Comparison of ENCODE assay signal across 8 cellular contexts in the genomic region with DNA sequence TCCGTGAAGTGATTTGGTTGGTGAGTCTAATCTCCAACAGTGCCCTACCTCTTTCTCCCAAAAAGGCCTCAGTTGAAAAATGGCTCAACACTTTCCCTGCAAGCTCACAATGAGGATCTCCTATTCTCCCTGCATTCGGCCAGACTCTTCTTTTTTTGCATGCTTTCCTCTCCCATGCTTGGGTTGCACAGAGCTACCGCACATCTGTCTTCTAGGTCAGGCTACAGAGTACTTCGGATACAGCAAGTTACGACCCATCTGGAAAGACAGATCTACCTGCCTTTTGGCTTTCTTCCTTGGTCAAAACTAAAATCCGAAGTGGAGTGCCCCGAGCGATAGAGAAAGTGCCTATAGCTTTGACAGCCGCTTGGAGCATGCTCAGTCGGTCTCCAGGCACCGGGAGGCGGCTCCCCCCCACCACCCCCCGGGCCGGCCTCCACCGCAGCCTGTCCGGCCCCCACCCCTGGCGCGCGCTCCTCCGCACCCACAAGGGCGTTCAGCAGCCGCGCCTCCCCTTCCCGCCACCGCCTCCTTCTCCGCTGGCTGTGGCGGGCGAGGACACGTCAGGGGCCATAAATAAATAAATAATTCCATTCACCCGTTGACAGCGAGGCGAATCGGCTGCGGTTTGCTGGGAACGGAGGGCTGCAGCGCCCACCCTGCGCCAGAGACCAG. TPM values are rescaled to one million over a fixed set of nuclear protein-coding genes. Genes with fewer than 3 reads are reported as not detected.
DNase-seq lines count a peak whose midpoint lies in the region; ATAC-seq and TF ChIP-seq lines count a peak whose summit lies in the region.

A gene with protein sequence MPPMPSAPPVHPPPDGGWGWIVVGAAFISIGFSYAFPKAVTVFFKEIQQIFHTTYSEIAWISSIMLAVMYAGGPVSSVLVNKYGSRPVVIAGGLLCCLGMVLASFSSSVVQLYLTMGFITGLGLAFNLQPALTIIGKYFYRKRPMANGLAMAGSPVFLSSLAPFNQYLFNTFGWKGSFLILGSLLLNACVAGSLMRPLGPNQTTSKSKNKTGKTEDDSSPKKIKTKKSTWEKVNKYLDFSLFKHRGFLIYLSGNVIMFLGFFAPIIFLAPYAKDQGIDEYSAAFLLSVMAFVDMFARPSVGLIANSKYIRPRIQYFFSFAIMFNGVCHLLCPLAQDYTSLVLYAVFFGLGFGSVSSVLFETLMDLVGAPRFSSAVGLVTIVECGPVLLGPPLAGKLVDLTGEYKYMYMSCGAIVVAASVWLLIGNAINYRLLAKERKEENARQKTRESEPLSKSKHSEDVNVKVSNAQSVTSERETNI (plus strand): TSS at position 473 of the 675 bp plus-strand sequence. CDS start 108,773 bp downstream, outside the sequence.

- TF ChIP-seq CTCF in HFF-Myc (IDR thresholded peaks at IDR 0.05; ENCODE audit: low read depth, low read length, missing control alignments) = no peak
- no peak for TF ChIP-seq CTCF in NB4 (IDR thresholded peaks at IDR 0.05; ENCODE audit: low read depth, low read length)
- TF ChIP-seq CTCF in omental fat pad (IDR thresholded peaks at IDR 0.05) = no peak

- peak within 1 kb of the TSS; percentile 99 for H3K4me3 Mint-ChIP-seq in activated naive CD4-positive, alpha-beta T cell treated with anti-CD3 and anti-CD28 coated beads, Interleukin-2, amount 50 U/mL, for 24 hours

- no peak for TF ChIP-seq POLR2A in NB4 (IDR thresholded peaks at IDR 0.05; ENCODE audit: extremely low read depth, insufficient read length)

- H3K4me1 Mint-ChIP-seq in activated naive CD4-positive, alpha-beta T cell treated with anti-CD3 and anti-CD28 coated beads, Interleukin-2, amount 50 U/mL, for 24 hours = peaks cover 57% of the 10 kb centered on the region

- DNase-seq in GM04504 (ENCODE audit: low read depth) (peak; percentile 84), HFF-Myc (ENCODE audit: extremely low read depth, low read depth) (peak; percentile 71), NB4 (ENCODE audit: low read depth) (peak; percentile 91), glomerular visceral epithelial cell (ENCODE audit: extremely low spot score) (peak; percentile 93), omental fat pad (ENCODE audit: low spot score) (peak; percentile 56)

- H3K27me3 Mint-ChIP-seq in activated naive CD4-positive, alpha-beta T cell treated with anti-CD3 and anti-CD28 coated beads, Interleukin-2, amount 50 U/mL, for 24 hours = no peaks in the 10 kb centered on the region

- ATAC-seq in SK-N-SH treated with all-trans-retinoic acid at 6 μM for 48 hours (peak; percentile 77), omental fat pad (ENCODE audit: low FRiP score) (peak; percentile 83)

- H3K27ac Mint-ChIP-seq in activated naive CD4-positive, alpha-beta T cell treated with anti-CD3 and anti-CD28 coated beads, Interleukin-2, amount 50 U/mL, for 24 hours = peak within 1 kb of the TSS; percentile 99

- H3K27ac ChIP-seq in temporal lobe (ENCODE audit: low read depth, low read length) = peak within 1 kb of the TSS; percentile 67

- H3K4me3 ChIP-seq in HFF-Myc (replicated peaks; ENCODE audit: low read depth, low read length) (peak within 1 kb of the TSS; percentile 57), NB4 (ENCODE audit: low read depth, low read length) (peak within 1 kb of the TSS; percentile 84)

- no peaks in the 10 kb centered on the region for H3K9me3 Mint-ChIP-seq in activated naive CD4-positive, alpha-beta T cell treated with anti-CD3 and anti-CD28 coated beads, Interleukin-2, amount 50 U/mL, for 24 hours

- H3K36me3 Mint-ChIP-seq in activated naive CD4-positive, alpha-beta T cell treated with anti-CD3 and anti-CD28 coated beads, Interleukin-2, amount 50 U/mL, for 24 hours = peaks cover 10% of the 10 kb centered on the region

TF ChIP-seq in SK-N-SH treated with all-trans-retinoic acid at 6 μM for 48 hours, 23 proteins besides CTCF, POLR2A, EP300 and RAD21:
- TF ChIP-seq GLIS3 (CRISPR knock-in tag; IDR thresholded peaks at IDR 0.05) (no peak), TCF4 (CRISPR knock-in tag; IDR thresholded peaks at IDR 0.05; ENCODE audit: borderline replicate concordance) (no peak), ISL1 (CRISPR knock-in tag; IDR thresholded peaks at IDR 0.05) (no peak), SNAI2 (CRISPR knock-in tag; IDR thresholded peaks at IDR 0.05) (no peak), PPARA (CRISPR knock-in tag; IDR thresholded peaks at IDR 0.05; ENCODE audit: borderline replicate concordance) (no peak)
- TF ChIP-seq, protein P1, sequence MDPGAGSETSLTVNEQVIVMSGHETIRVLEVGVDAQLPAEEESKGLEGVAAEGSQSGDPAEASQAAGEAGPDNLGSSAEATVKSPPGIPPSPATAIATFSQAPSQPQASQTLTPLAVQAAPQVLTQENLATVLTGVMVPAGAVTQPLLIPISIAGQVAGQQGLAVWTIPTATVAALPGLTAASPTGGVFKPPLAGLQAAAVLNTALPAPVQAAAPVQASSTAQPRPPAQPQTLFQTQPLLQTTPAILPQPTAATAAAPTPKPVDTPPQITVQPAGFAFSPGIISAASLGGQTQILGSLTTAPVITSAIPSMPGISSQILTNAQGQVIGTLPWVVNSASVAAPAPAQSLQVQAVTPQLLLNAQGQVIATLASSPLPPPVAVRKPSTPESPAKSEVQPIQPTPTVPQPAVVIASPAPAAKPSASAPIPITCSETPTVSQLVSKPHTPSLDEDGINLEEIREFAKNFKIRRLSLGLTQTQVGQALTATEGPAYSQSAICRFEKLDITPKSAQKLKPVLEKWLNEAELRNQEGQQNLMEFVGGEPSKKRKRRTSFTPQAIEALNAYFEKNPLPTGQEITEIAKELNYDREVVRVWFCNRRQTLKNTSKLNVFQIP (CRISPR knock-in tag; IDR thresholded peaks at IDR 0.05; ENCODE audit: borderline replicate concordance, low read depth) = no peak
TF ChIP-seq in SK-N-SH treated with all-trans-retinoic acid at 6 μM for 48 hours: peak in this region for 0.

RNA-seq across cellular contexts. Expression of the gene that starts here (rescaled TPM):
- total RNA-seq in omental fat pad (100 to 1,000 TPM in 1 of 4 donors, 10 to 100 TPM in 3; 56.9 to 127 (median 64.9) TPM), temporal lobe (19.7 TPM)

Comparison
In these comparisons a context has a peak if more than half of its experiments do, and no peak if none do; other contexts are left out.
1. Peak in every context shown above with its lines: DNase-seq, ATAC-seq, H3K4me3 ChIP-seq and H3K27ac ChIP-seq.